Comparison of ENCODE assay signal across 3 cellular contexts in genomic region chr14:79150226-79150625, GRCh38.
"Had no signal": no experiment of that assay in that cellular context is flagged by ENCODE, and none has a peak within 500 bp of the region (broad histone marks: within the 10 kb centered on the region; RNA-seq: fewer than 3 reads in every experiment).

No MANE protein-coding gene starts in this region.

- H3K4me3 ChIP-seq: GM12878 had no signal

- DNase-seq: GDM1, GF-D8 had no signal

- ATAC-seq: GM12878 had no signal
